ENCODE assay signal across 9 cellular contexts in genomic region chr11:66112041-66112491, GRCh38. TPM values are rescaled to one million over a fixed set of nuclear protein-coding genes. Genes with fewer than 3 reads are reported as not detected.
DNase-seq lines count a peak whose midpoint lies in the region; ATAC-seq and TF ChIP-seq lines count a peak whose summit lies in the region.
"Had no signal": no experiment of that assay in that cellular context is flagged by ENCODE, and none has a peak within 500 bp of the region (broad histone marks: within the 10 kb centered on the region; RNA-seq: fewer than 3 reads in every experiment).

No MANE protein-coding gene starts in this region.

- DNase-seq in H7 = peak; percentile 30
- DNase-seq in activated naive CD8-positive, alpha-beta T cell treated with anti-CD3 and anti-CD28 coated beads, Interleukin-2, amount 50 U/mL, for 24 hours = no peak
- DNase-seq in NCI-H2029 treated with DMSO at 0.1 percent for 48 hours (lab: John Stamatoyannopoulos, UW) = no peak
- DNase-seq in activated gamma-delta T cell treated with Interleukin-2 at 50 U/mL for 16 hours = no peak
- no peak for DNase-seq in transverse colon
- DNase-seq: NCI-H2107 had no signal

- peaks cover 96% of the 10 kb centered on the region for H3K4me1 Mint-ChIP-seq in activated naive CD8-positive, alpha-beta T cell treated with anti-CD3 and anti-CD28 coated beads, Interleukin-2, amount 50 U/mL, for 24 hours

- intact Hi-C loops in transverse colon (cut with DNase I; ENCODE audit: low total_unique reads) = no loop called here

- H4K20me1 ChIP-seq in BLaER1 treated with 17β-estradiol and CSF1 and Interleukin-3, amounts not matched to agents 10 nM and 100 nM = peaks cover 12 to 99% (median 53%) of the 10 kb centered on the region in 11 experiments; a peak in 19 of 22 replicates

- no peak overlapping the region for H3K9ac ChIP-seq in BLaER1 treated with 17β-estradiol and CSF1 and Interleukin-3, amounts not matched to agents 10 nM and 100 nM

- no peak for TF ChIP-seq EP300 in transverse colon (IDR thresholded peaks at IDR 0.05; ENCODE audit: low read depth)

- no peak overlapping the region for H3K4me3 ChIP-seq in BLaER1 treated with 17β-estradiol and CSF1 and Interleukin-3, amounts not matched to agents 10 nM and 100 nM
- H3K4me3 ChIP-seq in H7 (ENCODE audit: insufficient read depth, low read depth, low read length) (no peak overlapping the region), mesodermal cell (ENCODE audit: extremely low read depth, insufficient read depth, low read length, poor library complexity, severe bottlenecking) (no peak overlapping the region), transverse colon (no peak overlapping the region)

- H3K4me2 ChIP-seq in BLaER1 treated with 17β-estradiol and CSF1 and Interleukin-3, amounts not matched to agents 10 nM and 100 nM = peak overlapping the region; percentile 42 to 88 (median 71)

- no peak for ATAC-seq in activated naive CD8-positive, alpha-beta T cell treated with anti-CD3 and anti-CD28 coated beads, Interleukin-2, amount 50 U/mL, for 24 hours
- no peak for ATAC-seq in GM18511 (IDR thresholded peaks at IDR 0.05; ENCODE audit: unreplicated experiment)

- no peak for TF ChIP-seq CTCF in transverse colon (IDR thresholded peaks at IDR 0.05)

- H3K9me3 Mint-ChIP-seq in activated naive CD8-positive, alpha-beta T cell treated with anti-CD3 and anti-CD28 coated beads, Interleukin-2, amount 50 U/mL, for 24 hours = no peaks in the 10 kb centered on the region

- H3K9me3 ChIP-seq in BLaER1 treated with 17β-estradiol and CSF1 and Interleukin-3, amounts not matched to agents 10 nM and 100 nM (replicated peaks in 1 of 11) = no peaks in the 10 kb centered on the region
- no peaks in the 10 kb centered on the region for H3K9me3 ChIP-seq in mesodermal cell (ENCODE audit: control insufficient read depth, low read length)
- H3K9me3 ChIP-seq in transverse colon = no peaks in the 10 kb centered on the region

- in situ Hi-C loops in transverse colon (cut with MboI; ENCODE audit: low pct_ligation_motif_present in 1 of 4, low pct_unique_long_range_greater_than_20kb in 1 of 4, low sequenced_read_pairs in 3 of 4) = no loop called here

- 75 to 77% methylated on average over 5 to 8 of the region's 9 CpGs for WGBS in mesodermal cell (ENCODE audit: insufficient coverage in 2 of 2), 2 experiments
- WGBS in transverse colon (ENCODE audit: low coverage in 1 of 2), 2 donors = 70 to 83% methylated on average over 2 to 9 of the region's 9 CpGs

- H3K27ac Mint-ChIP-seq in activated naive CD8-positive, alpha-beta T cell treated with anti-CD3 and anti-CD28 coated beads, Interleukin-2, amount 50 U/mL, for 24 hours = peak overlapping the region; percentile 87

- no peaks in the 10 kb centered on the region for H3K27me3 ChIP-seq in BLaER1 treated with 17β-estradiol and CSF1 and Interleukin-3, amounts not matched to agents 10 nM and 100 nM
- H3K27me3 ChIP-seq in H7 (ENCODE audit: control insufficient read depth, insufficient read depth, low read length) (no peaks in the 10 kb centered on the region), transverse colon (no peaks in the 10 kb centered on the region)

- peaks cover 57 to 71% (median 68%) of the 10 kb centered on the region in 10 experiments for H3K4me1 ChIP-seq in BLaER1 treated with 17β-estradiol and CSF1 and Interleukin-3, amounts not matched to agents 10 nM and 100 nM
- H3K4me1 ChIP-seq in mesodermal cell (ENCODE audit: control insufficient read depth, insufficient read depth, low read length, poor library complexity, severe bottlenecking) (peaks cover 61% of the 10 kb centered on the region), transverse colon (peaks cover 14 to 42% (median 21%) of the 10 kb centered on the region in 4 donors)

- H3K36me3 ChIP-seq in BLaER1 treated with 17β-estradiol and CSF1 and Interleukin-3, amounts not matched to agents 10 nM and 100 nM = no peaks in the 10 kb centered on the region; a peak in 3 of 22 replicates
- H3K36me3 ChIP-seq in H7 (replicated peaks; ENCODE audit: control insufficient read depth, insufficient read depth, low read length) (no peaks in the 10 kb centered on the region), mesodermal cell (ENCODE audit: control insufficient read depth, insufficient read depth, low read length) (peaks cover 5% of the 10 kb centered on the region), transverse colon (no peaks in the 10 kb centered on the region)

- peak overlapping the region in 2 of 11 experiments; percentile 30 to 41; a peak in 3 of 22 replicates for H3K27ac ChIP-seq in BLaER1 treated with 17β-estradiol and CSF1 and Interleukin-3, amounts not matched to agents 10 nM and 100 nM
- peak overlapping the region; percentile 26 for H3K27ac ChIP-seq in mesodermal cell (ENCODE audit: low read depth, low read length, severe bottlenecking)
- H3K27ac ChIP-seq in transverse colon = peak overlapping the region in 2 of 4 donors; percentile 2 to 42

- TF ChIP-seq POLR2A in transverse colon (IDR thresholded peaks at IDR 0.05) = no peak

- no peak overlapping the region for H3K4me3 Mint-ChIP-seq in activated naive CD8-positive, alpha-beta T cell treated with anti-CD3 and anti-CD28 coated beads, Interleukin-2, amount 50 U/mL, for 24 hours

- peaks cover 3% of the 10 kb centered on the region for H3K36me3 Mint-ChIP-seq in activated naive CD8-positive, alpha-beta T cell treated with anti-CD3 and anti-CD28 coated beads, Interleukin-2, amount 50 U/mL, for 24 hours (ENCODE audit: low read depth)

- H3K27me3 Mint-ChIP-seq in activated naive CD8-positive, alpha-beta T cell treated with anti-CD3 and anti-CD28 coated beads, Interleukin-2, amount 50 U/mL, for 24 hours = no peaks in the 10 kb centered on the region

RNA-seq across cellular contexts. Expression of gene PACS1, which starts 42.0 kb away (rescaled TPM):
- 16.2 and 20.1 TPM in 2 replicates for total RNA-seq in H7 (2014; rRNA removed; shearing (Covaris generic))
- 94.8 TPM for polyA plus RNA-seq in mesodermal cell (2013, experiment 1 of 2)
- 81.1 TPM for polyA plus RNA-seq in mesodermal cell (2013, experiment 2 of 2)
- 10 to 100 TPM in 3 of 4 donors, 1 to 10 TPM in 1; 9.8 to 52.0 (median 27.2) TPM for total RNA-seq in transverse colon

RNA-seq across cellular contexts. Expression of gene SF3B2, which starts 59.9 kb away (rescaled TPM):
- 194 and 221 TPM in 2 replicates for total RNA-seq in H7 (2014; rRNA removed; shearing (Covaris generic))
- polyA plus RNA-seq in mesodermal cell (2013, experiment 1 of 2) = 205 TPM
- 185 TPM for polyA plus RNA-seq in mesodermal cell (2013, experiment 2 of 2)
- total RNA-seq in transverse colon = 100 to 1,000 TPM in 3 of 4 donors, 10 to 100 TPM in 1; 71.8 to 152 (median 137) TPM
